ENCODE assay signal across 11 cellular contexts in the genomic region with DNA sequence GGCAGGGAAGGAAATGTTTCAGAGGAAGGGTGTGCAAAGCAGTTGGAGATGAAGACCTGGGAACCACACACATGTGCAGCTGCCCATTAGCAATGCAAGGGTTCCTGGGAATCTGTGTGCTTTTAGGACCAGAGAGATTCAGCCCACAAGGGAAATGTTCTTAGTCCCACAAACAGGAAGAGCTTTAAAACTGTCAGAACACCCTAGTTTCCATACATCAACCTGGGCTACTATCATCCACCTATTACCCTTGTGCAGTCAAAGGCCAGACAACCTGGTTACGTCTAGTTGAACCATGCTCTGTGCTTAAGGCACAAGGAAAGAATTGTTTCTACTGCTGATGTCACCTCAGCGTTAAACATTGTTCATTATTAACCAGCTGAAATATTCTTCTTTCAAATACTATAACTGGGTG. TPM values are rescaled to one million over a fixed set of nuclear protein-coding genes. Genes with fewer than 3 reads are reported as not detected.
A peak's percentile ranks its signal among the peaks of the same experiment; 100 is the strongest.
DNase-seq lines count a peak whose midpoint lies in the region; ATAC-seq and TF ChIP-seq lines count a peak whose summit lies in the region.
"Had no signal": no experiment of that assay in that cellular context is flagged by ENCODE, and none has a peak within 500 bp of the region (broad histone marks: within the 10 kb centered on the region; RNA-seq: fewer than 3 reads in every experiment).

No MANE protein-coding gene starts in this region.

- H3K36me3 Mint-ChIP-seq in progenitor cell of endocrine pancreas (ENCODE audit: insufficient read depth) = peaks cover 7% of the 10 kb centered on the region

- intact Hi-C loops in body of pancreas (cut with DNase I) = no loop called here

- no peaks in the 10 kb centered on the region for H3K27me3 ChIP-seq in body of pancreas
- H3K27me3 ChIP-seq: ascending aorta had no signal

- H3K27ac Mint-ChIP-seq in progenitor cell of endocrine pancreas = peak overlapping the region; percentile 76

- TF ChIP-seq CTCF in body of pancreas (IDR thresholded peaks at IDR 0.05) (peak in 2 of 7 experiments; percentile 8 to 12), progenitor cell of endocrine pancreas (IDR thresholded peaks at IDR 0.05; ENCODE audit: unreplicated experiment) (no peak)

- no peak for TF ChIP-seq POLR2A in body of pancreas (IDR thresholded peaks at IDR 0.05)

- no peak overlapping the region for H3K4me3 ChIP-seq in body of pancreas
- H3K4me3 ChIP-seq: ascending aorta had no signal

- no peaks in the 10 kb centered on the region for H3K27me3 Mint-ChIP-seq in progenitor cell of endocrine pancreas

- WGBS in body of pancreas, 2 donors = 19 to 23% methylated on average over 2 of the region's 2 CpGs

- no peak for DNase-seq in body of pancreas
- no peak for DNase-seq in progenitor cell of endocrine pancreas (ENCODE audit: low spot score, unreplicated experiment)
- no peak for DNase-seq in SHP77 (lab: John Stamatoyannopoulos, UW)
- DNase-seq in GDM1 (lab: John Stamatoyannopoulos, UW) = no peak
- DNase-seq in NCI-H146 treated with DMSO at 0.1 percent for 48 hours (lab: John Stamatoyannopoulos, UW; ENCODE audit: unreplicated experiment) = no peak
- DNase-seq in NCI-H2029 treated with DMSO at 0.1 percent for 48 hours (lab: John Stamatoyannopoulos, UW) = no peak
- DNase-seq: activated CD8-positive, alpha-beta memory T cell treated with anti-CD3 and anti-CD28 coated beads, Interleukin-2, amount 50 U/mL, for 4 hours; NCI-H2107 had no signal

- H3K4me1 ChIP-seq in body of pancreas = peaks cover 44% of the 10 kb centered on the region

- H3K9me3 ChIP-seq in body of pancreas = no peaks in the 10 kb centered on the region
- H3K9me3 ChIP-seq: ascending aorta had no signal

- ATAC-seq in GM19025 (IDR thresholded peaks at IDR 0.05; ENCODE audit: low read depth, unreplicated experiment) (peak; percentile 36), HG03108 (IDR thresholded peaks at IDR 0.05; ENCODE audit: unreplicated experiment) (peak; percentile 20), body of pancreas (peak; percentile 43)

- H3K4me1 Mint-ChIP-seq in progenitor cell of endocrine pancreas (ENCODE audit: low read depth) = peaks cover 41% of the 10 kb centered on the region

- no peaks in the 10 kb centered on the region for H3K36me3 ChIP-seq in body of pancreas (replicated peaks in 1 of 2; ENCODE audit: insufficient read depth in 1 of 2, low read depth in 2 of 2)
- H3K36me3 ChIP-seq: ascending aorta had no signal

- H3K27ac ChIP-seq in body of pancreas = peak overlapping the region; percentile 48 to 66 (median 60)
- H3K27ac ChIP-seq: ascending aorta had no signal

- H3K4me3 Mint-ChIP-seq in progenitor cell of endocrine pancreas (ENCODE audit: low read depth) = no peak overlapping the region

- no peaks in the 10 kb centered on the region for H3K9me3 Mint-ChIP-seq in progenitor cell of endocrine pancreas (ENCODE audit: low read depth)

RNA-seq across cellular contexts. Expression of a gene that starts 7.5 kb away (rescaled TPM):
- 10 to 100 TPM; 15.5 to 18.7 TPM for total RNA-seq in body of pancreas
- total RNA-seq in progenitor cell of endocrine pancreas = 15.0 and 18.3 TPM in 2 replicates
